In the genomic region with DNA sequence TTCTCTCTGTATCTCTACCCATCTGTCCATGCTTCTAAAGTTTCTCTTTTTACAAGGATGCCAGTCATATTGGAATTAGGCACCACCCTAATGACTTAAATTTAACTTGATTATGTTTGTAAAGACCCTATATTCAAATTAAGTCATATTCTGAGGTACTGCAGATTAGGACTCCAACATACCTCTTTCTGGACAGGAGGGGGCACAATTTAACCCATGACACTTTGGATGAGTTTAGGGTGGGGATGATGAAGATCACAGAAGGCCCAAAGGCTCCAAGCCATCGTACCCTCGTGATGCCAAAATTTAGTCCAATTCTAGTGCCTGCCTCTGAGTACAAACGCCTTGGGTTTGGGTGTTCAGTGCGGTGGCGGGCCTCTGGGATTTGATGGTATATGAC, we compare ENCODE assay signal across 24 cellular contexts. TPM values are rescaled to one million over a fixed set of nuclear protein-coding genes. Genes with fewer than 3 reads are reported as not detected.
DNase-seq lines count a peak whose midpoint lies in the region; ATAC-seq and TF ChIP-seq lines count a peak whose summit lies in the region.
"Had no signal": no experiment of that assay in that cellular context is flagged by ENCODE, and none has a peak within 500 bp of the region (broad histone marks: within the 10 kb centered on the region; RNA-seq: fewer than 3 reads in every experiment).

No MANE protein-coding gene starts in this region.

- no peak overlapping the region for H4K5ac ChIP-seq in mesendoderm (ENCODE audit: low read length)

- no peak overlapping the region for H2BK120ac ChIP-seq in mesendoderm (ENCODE audit: low read depth, low read length)

- no TSS peak for BruUV-seq in OCI-LY7 (replicated peaks; lab: Mats Ljungman, UMichigan)

- no peaks in the 10 kb centered on the region for H4K20me1 ChIP-seq in OCI-LY7 (ENCODE audit: insufficient read depth, low read length)

- ATAC-seq in GM18909 (IDR thresholded peaks at IDR 0.05; ENCODE audit: poor library complexity, unreplicated experiment) = no peak

- H2BK15ac ChIP-seq in mesendoderm (replicated peaks; ENCODE audit: low read depth) = no peak overlapping the region

- POLR2A ChIA-PET in OCI-LY7 (lab: Charles Lee) = no interaction called here

- no peak overlapping the region for H3K18ac ChIP-seq in mesendoderm (ENCODE audit: low read length)

- no peak overlapping the region for H3K9ac ChIP-seq in mesendoderm (ENCODE audit: low read length)

- WGBS in mesendoderm (ENCODE audit: extremely low coverage, insufficient coverage, low lambda C conversion rate) = no CpG with 5 or more reads among the region's 5 CpGs

- H3K4ac ChIP-seq in mesendoderm (ENCODE audit: low read depth, low read length) = no peak overlapping the region

- no peak overlapping the region for H3K23ac ChIP-seq in mesendoderm (ENCODE audit: low read length)

- no peak overlapping the region for H3K56ac ChIP-seq in mesendoderm (ENCODE audit: low read length)

- H3K9me3 ChIP-seq in OCI-LY7 (ENCODE audit: low read length) = no peaks in the 10 kb centered on the region

- CTCF ChIA-PET in OCI-LY7 (lab: Charles Lee; ENCODE audit: unreplicated experiment) = no interaction called here

- TF ChIP-seq CTCF in GM06990 (IDR thresholded peaks at IDR 0.05; ENCODE audit: insufficient read depth, low read length, poor library complexity, severe bottlenecking) = peak; percentile 25
- TF ChIP-seq CTCF in GM13977 (IDR thresholded peaks at IDR 0.05; ENCODE audit: extremely low read depth, insufficient read depth, missing control alignments) = peak; percentile 26
- TF ChIP-seq CTCF in OCI-LY7 (conservative IDR thresholded peaks at IDR 0.05; ENCODE audit: low read length) = peak; percentile 52; the same call in 1 of the 2 replicates
- peak; percentile 23 for TF ChIP-seq CTCF in epithelial cell of proximal tubule (conservative IDR thresholded peaks at IDR 0.05; ENCODE audit: low read depth, low read length)

- no peaks in the 10 kb centered on the region for H3K4me1 ChIP-seq in OCI-LY7 (ENCODE audit: insufficient read depth, low read length, poor library complexity, severe bottlenecking)
- H3K4me1 ChIP-seq in mesendoderm (ENCODE audit: control insufficient read depth, low read depth, low read length) = no peaks in the 10 kb centered on the region

- no peak overlapping the region for H4K8ac ChIP-seq in mesendoderm (ENCODE audit: low read depth, low read length)

- no peaks in the 10 kb centered on the region for H3K79me1 ChIP-seq in mesendoderm (ENCODE audit: low read length)

- H2AFZ ChIP-seq in OCI-LY7 (ENCODE audit: low read length) = no peak overlapping the region
- H2AFZ ChIP-seq: PC-9 had no signal

- no peaks in the 10 kb centered on the region for H3K79me2 ChIP-seq in OCI-LY7 (ENCODE audit: insufficient read depth, low read depth, low read length)
- no peaks in the 10 kb centered on the region for H3K79me2 ChIP-seq in mesendoderm (ENCODE audit: control insufficient read depth, insufficient read depth, low read length)

- H3K4me2 ChIP-seq in OCI-LY7 (ENCODE audit: low read length) = no peak overlapping the region
- H3K4me2 ChIP-seq in mesendoderm (ENCODE audit: low read length) = no peak overlapping the region
- H3K4me2 ChIP-seq: PC-9 had no signal

- DNase-seq in GM06990 (ENCODE audit: extremely low read depth, insufficient read length) = no peak
- no peak for DNase-seq in GM13977 (ENCODE audit: low spot score)
- DNase-seq in OCI-LY7 (ENCODE audit: low spot score) = peak; percentile 16
- DNase-seq in epithelial cell of proximal tubule (ENCODE audit: low read depth) = no peak
- DNase-seq in 8988T = no peak
- no peak for DNase-seq in mesendoderm
- DNase-seq: DMS79 treated with DMSO at 0.1 percent for 48 hours, HCEC 1CT, Karpas-422, MM.1S, NCI-H1092, NCI-H1436 treated with DMSO at 0.1 percent for 48 hours, NCI-H2081, NCI-H2171 treated with DMSO at 0.1 percent for 48 hours, NCI-H446 treated with DMSO at 0.1 percent for 48 hours, NCI-H69, PC-9, SIG-M5 had no signal

- H3K27me3 ChIP-seq in GM06990 (replicated peaks; ENCODE audit: control insufficient read depth, insufficient read depth, low read length) = peaks cover 4% of the 10 kb centered on the region
- H3K27me3 ChIP-seq in mesendoderm (ENCODE audit: insufficient read depth, low read length, poor library complexity) = peaks cover 20% of the 10 kb centered on the region

- H3K36me3 ChIP-seq in GM06990 (ENCODE audit: control insufficient read depth, insufficient read depth, low read length) = no peaks in the 10 kb centered on the region
- H3K36me3 ChIP-seq in OCI-LY7 (ENCODE audit: insufficient read depth, low read length) = no peaks in the 10 kb centered on the region
- no peaks in the 10 kb centered on the region for H3K36me3 ChIP-seq in mesendoderm (ENCODE audit: control insufficient read depth, insufficient read depth, low read length)

- H3K27ac ChIP-seq in OCI-LY7 (ENCODE audit: low read depth, low read length, poor library complexity, severe bottlenecking) = no peak overlapping the region
- no peak overlapping the region for H3K27ac ChIP-seq in mesendoderm (ENCODE audit: low read depth, low read length)
- H3K27ac ChIP-seq: PC-9, RWPE1 had no signal

- no peaks in the 10 kb centered on the region for H3K9me2 ChIP-seq in OCI-LY7 (ENCODE audit: insufficient read depth, low read length)

- H2BK5ac ChIP-seq in mesendoderm (ENCODE audit: low read length) = no peak overlapping the region

- H3K4me3 ChIP-seq in GM06990 (replicated peaks; ENCODE audit: low read depth, low read length) (no peak overlapping the region), OCI-LY7 (ENCODE audit: low read depth, low read length, poor library complexity, severe bottlenecking) (no peak overlapping the region), epithelial cell of proximal tubule (ENCODE audit: low read depth, low read length) (no peak overlapping the region), mesendoderm (ENCODE audit: low read length) (no peak overlapping the region)
- H3K4me3 ChIP-seq: PC-9 had no signal

- intact Hi-C loops in OCI-LY7 (cut with micrococcal nuclease; ENCODE audit: unreplicated experiment) = no loop called here

- in situ Hi-C loops in GM13977 (cut with MboI; ENCODE audit: low pct_unique_long_range_greater_than_20kb, low sequenced_read_pairs, unreplicated experiment) = loop anchor here (10.0 kb wide), 2 partner anchors 176 to 1046 kb away; partner anchors contain the start of gene PAX1

- H2AK5ac ChIP-seq in mesendoderm (ENCODE audit: low read length) = no peak overlapping the region

RNA-seq across cellular contexts. Expression of gene NKX2-2, which starts 15.0 kb away (rescaled TPM):
- total RNA-seq in OCI-LY7 (2014; rRNA removed; shearing (Covaris generic)) = not detected in 2 replicates
- not detected in 2 replicates for total RNA-seq in OCI-LY7 (2022)
- total RNA-seq in epithelial cell of proximal tubule = not detected in 2 replicates
- 0.03 TPM for polyA plus RNA-seq in mesendoderm (2013, experiment 1 of 2)
- 0.03 TPM for polyA plus RNA-seq in mesendoderm (2013, experiment 2 of 2)
- total RNA-seq: G401; PC-9; T-helper 1 cell treated with Interleukin-12 subunit alpha and Interleukin-12 subunit beta and Interleukin-4 antibody, amounts not matched to agents 30 ng/mL and 1 ng/mL, for 36 hours had no signal
- polyA plus RNA-seq: AG04450, IgD-negative memory B cell had no signal
